Comparison of ENCODE assay signal across 34 cellular contexts in the genomic region with DNA sequence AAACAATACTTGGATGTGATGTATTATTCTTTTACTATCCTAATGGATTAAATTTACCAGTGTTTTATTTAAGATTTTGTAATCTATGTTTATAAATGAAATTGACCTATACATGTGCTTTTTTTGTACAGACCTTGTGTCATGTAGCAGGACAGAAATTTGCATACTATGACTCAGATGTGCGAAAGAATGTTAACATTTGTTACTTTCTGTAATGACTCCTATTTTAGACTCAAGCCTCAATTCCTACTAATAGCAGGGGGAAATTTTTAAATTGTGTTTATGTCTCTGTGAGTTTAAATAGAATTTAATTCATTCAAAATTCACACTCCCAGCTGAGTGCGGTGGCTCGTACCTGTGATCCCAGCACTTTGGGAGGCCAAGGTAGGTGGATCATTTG. TPM values are rescaled to one million over a fixed set of nuclear protein-coding genes. Genes with fewer than 3 reads are reported as not detected.
DNase-seq lines count a peak whose midpoint lies in the region; ATAC-seq and TF ChIP-seq lines count a peak whose summit lies in the region.
"Had no signal": no experiment of that assay in that cellular context is flagged by ENCODE, and none has a peak within 500 bp of the region (broad histone marks: within the 10 kb centered on the region; RNA-seq: fewer than 3 reads in every experiment).

No MANE protein-coding gene starts in this region.

- DNase-seq in activated CD4-positive, CD25-positive, alpha-beta regulatory T cell (lab: John Stamatoyannopoulos, UW) = no peak
- peak; percentile 67 for DNase-seq in GM13977 (ENCODE audit: low spot score)
- DNase-seq in Karpas-422 = no peak
- DNase-seq in NCI-H524 (lab: John Stamatoyannopoulos, UW) = no peak
- no peak for DNase-seq in activated naive CD4-positive, alpha-beta T cell treated with anti-CD3 and anti-CD28 coated beads, Interleukin-2, amount 50 U/mL, for 72 hours (ENCODE audit: low spot score in 2 of 2)
- DNase-seq in NAMALWA (ENCODE audit: low spot score) = no peak
- DNase-seq: activated CD8-positive, alpha-beta memory T cell treated with anti-CD3 and anti-CD28 coated beads, Interleukin-2, amount 50 U/mL, for 4 hours; activated naive CD8-positive, alpha-beta T cell treated with anti-CD3 and anti-CD28 coated beads, Interleukin-2, amount 10 ng/mL, durations not matched to agents 7 days and 5 days; cortex of kidney; DND-41; endodermal cell; esophagus squamous epithelium; foreskin melanocyte; left cardiac atrium; MG63; NCI-H1417; NCI-H2081; NCI-H2227 treated with DMSO at 0.1 percent for 48 hours; NCI-H69; Peyer's patch; right cardiac atrium; SHP77 treated with DMSO at 0.1 percent for 48 hours; stimulated activated CD4-positive, alpha-beta T cell treated with anti-CD3 and anti-CD28 coated beads, Interleukin-12 subunit alpha, Interleukin-12 subunit beta, amount 100 ng/mL, for 4 hours; stimulated activated CD4-positive, alpha-beta T cell treated with anti-CD3 and anti-CD28 coated beads, Interleukin-4, amount 100 ng/mL, for 4 hours had no signal

- in situ Hi-C loops in GM13977 (cut with MboI; ENCODE audit: low pct_unique_long_range_greater_than_20kb, low sequenced_read_pairs, unreplicated experiment) = no loop called here

- peak; percentile 81 to 84 for ATAC-seq in activated CD4-positive, CD25-positive, alpha-beta regulatory T cell treated with anti-CD3 and anti-CD28 coated beads, Interleukin-2, amount 50 U/mL, for 24 hours
- peak; percentile 64 for ATAC-seq in HG02610 (IDR thresholded peaks at IDR 0.05; ENCODE audit: unreplicated experiment)
- no peak for ATAC-seq in activated naive CD4-positive, alpha-beta T cell treated with anti-CD3 and anti-CD28 coated beads, Interleukin-2, amount 50 U/mL, for 72 hours
- ATAC-seq: K562, left cardiac atrium, right cardiac atrium had no signal

- TF ChIP-seq CTCF in GM13977 (IDR thresholded peaks at IDR 0.05; ENCODE audit: extremely low read depth, insufficient read depth, missing control alignments) = no peak

- no peaks in the 10 kb centered on the region for H3K36me3 ChIP-seq in Karpas-422 (ENCODE audit: insufficient read depth, low read length)
- H3K36me3 ChIP-seq: esophagus squamous epithelium, MG63, Peyer's patch, vagina had no signal

- no peaks in the 10 kb centered on the region for H3K79me2 ChIP-seq in Karpas-422 (ENCODE audit: low read length)
- H3K79me2 ChIP-seq: hepatocyte had no signal

- H3K9ac ChIP-seq in Karpas-422 (ENCODE audit: low read length) = no peak overlapping the region

- H3K27me3 ChIP-seq in Karpas-422 (ENCODE audit: low read length) = no peaks in the 10 kb centered on the region
- H3K27me3 ChIP-seq: hepatocyte, MG63, Peyer's patch, vagina had no signal

- H3K36me3 Mint-ChIP-seq in activated naive CD4-positive, alpha-beta T cell treated with anti-CD3 and anti-CD28 coated beads, Interleukin-2, amount 50 U/mL, for 72 hours = no peaks in the 10 kb centered on the region
- H3K36me3 Mint-ChIP-seq: activated naive CD8-positive, alpha-beta T cell treated with anti-CD3 and anti-CD28 coated beads, Interleukin-2, amount 10 ng/mL, durations not matched to agents 7 days and 5 days; memory B cell had no signal

- H3K4me3 ChIP-seq in Karpas-422 (ENCODE audit: low read length) = no peak overlapping the region
- H3K4me3 ChIP-seq: esophagus squamous epithelium, hepatocyte, K562, MG63, Peyer's patch, vagina had no signal

- H3K27ac ChIP-seq in Karpas-422 (ENCODE audit: low read length) = no peak overlapping the region
- H3K27ac ChIP-seq: 22Rv1, C4-2B, esophagus squamous epithelium, hepatocyte, Peyer's patch, vagina had no signal

- H3K4me1 ChIP-seq in Karpas-422 (ENCODE audit: low read length) = peaks cover 12% of the 10 kb centered on the region
- H3K4me1 ChIP-seq: esophagus squamous epithelium, Peyer's patch, vagina had no signal

- no peak overlapping the region for H3K27ac Mint-ChIP-seq in activated naive CD4-positive, alpha-beta T cell treated with anti-CD3 and anti-CD28 coated beads, Interleukin-2, amount 50 U/mL, for 72 hours
- H3K27ac Mint-ChIP-seq: activated naive CD8-positive, alpha-beta T cell treated with anti-CD3 and anti-CD28 coated beads, Interleukin-2, amount 10 ng/mL, durations not matched to agents 7 days and 5 days; activated T-helper 2 cell treated with anti-CD3 and anti-CD28 coated beads, Interferon-gamma antibody, Interleukin-2, Interleukin-4, amounts not matched to agents 10 μg/mL and 5 μg/mL and 100 μg/mL, durations not matched to agents 14 hours and 24 hours and 36 hours; endodermal cell; memory B cell; stimulated activated naive CD8-positive, alpha-beta T cell treated with anti-CD3 and anti-CD28 coated beads, Interleukin-15, Interleukin-2, amounts not matched to agents 100 ng/mL and 50 ng/mL, for 24 hours had no signal

- no peaks in the 10 kb centered on the region for H3K9me2 ChIP-seq in Karpas-422 (replicated peaks; ENCODE audit: insufficient read depth, low read length)

- no peaks in the 10 kb centered on the region for H3K9me3 Mint-ChIP-seq in activated naive CD4-positive, alpha-beta T cell treated with anti-CD3 and anti-CD28 coated beads, Interleukin-2, amount 50 U/mL, for 72 hours
- H3K9me3 Mint-ChIP-seq: activated T-helper 2 cell treated with anti-CD3 and anti-CD28 coated beads, Interferon-gamma antibody, Interleukin-2, Interleukin-4, amounts not matched to agents 10 μg/mL and 5 μg/mL and 100 μg/mL, durations not matched to agents 14 hours and 24 hours and 36 hours; endodermal cell; stimulated activated naive CD8-positive, alpha-beta T cell treated with anti-CD3 and anti-CD28 coated beads, Interleukin-15, Interleukin-2, amounts not matched to agents 100 ng/mL and 50 ng/mL, for 24 hours had no signal

- no peaks in the 10 kb centered on the region for H3K9me3 ChIP-seq in Karpas-422 (ENCODE audit: low read length)
- H3K9me3 ChIP-seq: esophagus squamous epithelium, MG63, Peyer's patch, vagina had no signal

- H4K20me1 ChIP-seq in Karpas-422 (ENCODE audit: insufficient read depth, low read depth, low read length) = no peaks in the 10 kb centered on the region

- H2AFZ ChIP-seq in Karpas-422 (ENCODE audit: low read length) = no peak overlapping the region
- H2AFZ ChIP-seq: hepatocyte had no signal

- peak overlapping the region; percentile 6 for H3K4me2 ChIP-seq in Karpas-422 (ENCODE audit: low read depth, low read length, poor library complexity, severe bottlenecking)
- H3K4me2 ChIP-seq: hepatocyte had no signal

RNA-seq across cellular contexts. Expression of a gene that starts 21.8 kb away (rescaled TPM):
- 1.1 and 2.1 TPM in 2 replicates for total RNA-seq in Karpas-422 (2014; rRNA removed; shearing (Covaris generic); ENCODE audit: low replicate concordance)
- 10 to 100 TPM in 1 of 2 donors, under 1 TPM in 1; 0.68 to 18.0 TPM for total RNA-seq in activated naive CD4-positive, alpha-beta T cell treated with anti-CD3 and anti-CD28 coated beads, Interleukin-2, amount 50 U/mL, for 72 hours

RNA-seq across cellular contexts. Expression of a gene that starts 23.8 kb away (rescaled TPM):
- total RNA-seq in Karpas-422 (2014; rRNA removed; shearing (Covaris generic); ENCODE audit: low replicate concordance) = 36.8 and 55.5 TPM in 2 replicates
- total RNA-seq in activated naive CD4-positive, alpha-beta T cell treated with anti-CD3 and anti-CD28 coated beads, Interleukin-2, amount 50 U/mL, for 72 hours = 10 to 100 TPM; 51.0 to 52.9 TPM

Comparison
In these comparisons a context has a peak if more than half of its experiments do, and no peak if none do; other contexts are left out.
1. ATAC-seq: peak in activated CD4-positive, CD25-positive, alpha-beta regulatory T cell treated with anti-CD3 and anti-CD28 coated beads, Interleukin-2, amount 50 U/mL, for 24 hours (2 of 2) and HG02610 (single experiment); none in activated naive CD4-positive, alpha-beta T cell treated with anti-CD3 and anti-CD28 coated beads, Interleukin-2, amount 50 U/mL, for 72 hours (0 of 2).